19 cellular contexts compared by ENCODE assay signal in genomic region chr14:105925615-105926414, GRCh38.
"Had no signal": no experiment of that assay in that cellular context is flagged by ENCODE, and none has a peak within 500 bp of the region (broad histone marks: within the 10 kb centered on the region; RNA-seq: fewer than 3 reads in every experiment).

No MANE protein-coding gene starts in this region.

- H3K27me3 ChIP-seq: foreskin keratinocyte, pancreas, suprapubic skin, upper lobe of left lung had no signal

- H3K4me1 Mint-ChIP-seq: activated CD4-positive, alpha-beta memory T cell treated with anti-CD3 and anti-CD28 coated beads, Interleukin-2, amount 10 ng/mL, durations not matched to agents 7 days and 5 days; activated naive CD8-positive, alpha-beta T cell treated with anti-CD3 and anti-CD28 coated beads, Interleukin-2, amount 50 U/mL, for 24 hours had no signal

- H3K9me3 Mint-ChIP-seq: activated CD4-positive, alpha-beta memory T cell treated with anti-CD3 and anti-CD28 coated beads, Interleukin-2, amount 10 ng/mL, durations not matched to agents 7 days and 5 days; activated naive CD8-positive, alpha-beta T cell treated with anti-CD3 and anti-CD28 coated beads, Interleukin-2, amount 50 U/mL, for 24 hours; effector memory CD8-positive, alpha-beta T cell; stimulated activated naive CD8-positive, alpha-beta T cell treated with anti-CD3 and anti-CD28 coated beads, Interleukin-15, Interleukin-2, amounts not matched to agents 100 ng/mL and 50 ng/mL, for 24 hours had no signal

- FAIRE-seq: pancreas had no signal

- H3K36me3 ChIP-seq: pancreas, suprapubic skin, upper lobe of left lung, WERI-Rb-1 had no signal

- H3K27ac ChIP-seq: foreskin keratinocyte, pancreas, suprapubic skin, upper lobe of left lung, WERI-Rb-1 had no signal

- H3K4me2 ChIP-seq: smooth muscle cell had no signal

- ATAC-seq: activated naive CD8-positive, alpha-beta T cell treated with anti-CD3 and anti-CD28 coated beads, Interleukin-2, amount 50 U/mL, for 24 hours; effector memory CD8-positive, alpha-beta T cell; foreskin keratinocyte; pancreas; T-helper 17 cell had no signal

- H3K9me3 ChIP-seq: pancreas, suprapubic skin, upper lobe of left lung had no signal

- H3K4me3 ChIP-seq: lung, pancreas, smooth muscle cell, suprapubic skin, upper lobe of left lung had no signal

- H3K4me3 Mint-ChIP-seq: activated CD4-positive, alpha-beta memory T cell treated with anti-CD3 and anti-CD28 coated beads, Interleukin-2, amount 10 ng/mL, durations not matched to agents 7 days and 5 days; activated naive CD8-positive, alpha-beta T cell treated with anti-CD3 and anti-CD28 coated beads, Interleukin-2, amount 50 U/mL, for 24 hours; activated T-cell treated with anti-CD3 and anti-CD28 coated beads, Interleukin-2, amount 50 U/mL, for 24 hours; effector memory CD8-positive, alpha-beta T cell; stimulated activated naive CD8-positive, alpha-beta T cell treated with anti-CD3 and anti-CD28 coated beads, Interleukin-15, Interleukin-2, amounts not matched to agents 100 ng/mL and 50 ng/mL, for 24 hours; T-helper 17 cell had no signal

- H3K27ac Mint-ChIP-seq: activated CD4-positive, alpha-beta memory T cell treated with anti-CD3 and anti-CD28 coated beads, Interleukin-2, amount 10 ng/mL, durations not matched to agents 7 days and 5 days; activated naive CD8-positive, alpha-beta T cell treated with anti-CD3 and anti-CD28 coated beads, Interleukin-2, amount 50 U/mL, for 24 hours; activated T-cell treated with anti-CD3 and anti-CD28 coated beads, Interleukin-2, amount 50 U/mL, for 24 hours; effector memory CD8-positive, alpha-beta T cell; stimulated activated naive CD8-positive, alpha-beta T cell treated with anti-CD3 and anti-CD28 coated beads, Interleukin-15, Interleukin-2, amounts not matched to agents 100 ng/mL and 50 ng/mL, for 24 hours; T-helper 17 cell had no signal

- DNase-seq: activated CD4-positive, alpha-beta memory T cell treated with anti-CD3 and anti-CD28 coated beads, Interleukin-2, amount 10 ng/mL, durations not matched to agents 7 days and 5 days; activated CD4-positive, alpha-beta T cell treated with anti-CD3 and anti-CD28 coated beads for 4 hours; activated naive CD8-positive, alpha-beta T cell treated with anti-CD3 and anti-CD28 coated beads, Interleukin-2, amount 50 U/mL, for 24 hours; activated T-cell treated with anti-CD3 and anti-CD28 coated beads, Interleukin-2, amount 50 U/mL, for 24 hours; dermis blood vessel endothelial cell; effector memory CD8-positive, alpha-beta T cell; foreskin keratinocyte; glutamatergic neuron; kidney glomerular epithelial cell; midbrain; retina; T-helper 17 cell; WERI-Rb-1 had no signal

- H3K4me1 ChIP-seq: foreskin keratinocyte, pancreas, suprapubic skin, upper lobe of left lung had no signal
